11 cellular contexts compared by ENCODE assay signal in genomic region chr12:114669501-114670256, GRCh38. TPM values are rescaled to one million over a fixed set of nuclear protein-coding genes. Genes with fewer than 3 reads are reported as not detected.
DNase-seq lines count a peak whose midpoint lies in the region; ATAC-seq and TF ChIP-seq lines count a peak whose summit lies in the region.
"Had no signal": no experiment of that assay in that cellular context is flagged by ENCODE, and none has a peak within 500 bp of the region (broad histone marks: within the 10 kb centered on the region; RNA-seq: fewer than 3 reads in every experiment).

No MANE protein-coding gene starts in this region.

- no peaks in the 10 kb centered on the region for H3K9me3 Mint-ChIP-seq in natural killer cell treated with Interleukin-12 subunit alpha and Interleukin-12 subunit beta and Interleukin-15 and Interleukin-18, amount 100 ng/mL, for 72 hours
- H3K9me3 Mint-ChIP-seq: activated CD8-positive, alpha-beta T cell treated with anti-CD3 and anti-CD28 coated beads for 36 hours had no signal

- H3K9ac ChIP-seq in SK-N-SH: no peak overlapping the region
- H3K9ac ChIP-seq: parathyroid adenoma had no signal

- peaks cover 14% of the 10 kb centered on the region for H3F3A ChIP-seq in SK-N-SH (replicated peaks; ENCODE audit: insufficient read depth)

- H4K20me1 ChIP-seq in SK-N-SH (ENCODE audit: insufficient read depth): no peaks in the 10 kb centered on the region

- no peak overlapping the region for H3K27ac Mint-ChIP-seq in natural killer cell treated with Interleukin-12 subunit alpha and Interleukin-12 subunit beta and Interleukin-15 and Interleukin-18, amount 100 ng/mL, for 72 hours
- H3K27ac Mint-ChIP-seq: activated CD8-positive, alpha-beta T cell treated with anti-CD3 and anti-CD28 coated beads for 36 hours had no signal

- H3K4me1 ChIP-seq in SK-N-SH (ENCODE audit: control insufficient read depth in 1 of 2, insufficient read depth in 2 of 2, low read depth in 1 of 2, low read length in 1 of 2): peaks cover 0 to 31% of the 10 kb centered on the region in 2 experiments; a peak in 2 of 4 replicates
- H3K4me1 ChIP-seq in gastrocnemius medialis: peaks cover 6 to 7% of the 10 kb centered on the region in 2 donors
- H3K4me1 ChIP-seq: parathyroid adenoma had no signal

- ATAC-seq in gastrocnemius medialis: no peak
- ATAC-seq in HG03196 (IDR thresholded peaks at IDR 0.05; ENCODE audit: unreplicated experiment): no peak
- ATAC-seq in GM19395 (IDR thresholded peaks at IDR 0.05; ENCODE audit: unreplicated experiment): no peak
- ATAC-seq in natural killer cell treated with Interleukin-12 subunit alpha and Interleukin-12 subunit beta and Interleukin-15 and Interleukin-18, amount 100 ng/mL, for 72 hours: no peak
- ATAC-seq: activated CD8-positive, alpha-beta T cell treated with anti-CD3 and anti-CD28 coated beads for 36 hours had no signal

- intact Hi-C loops in gastrocnemius medialis (cut with DNase I; ENCODE audit: low total_unique reads): loop anchor here (2.0 kb wide), 2 partner anchors 15 to 963 kb away; partner anchors contain the start of gene TBX3

- in situ Hi-C loops in gastrocnemius medialis (cut with MboI; ENCODE audit: low sequenced_read_pairs in 4 of 4): loop anchor here in 1 of 4 donors (10.0 kb wide), 1 partner anchor 1085 kb away; no protein-coding TSS in a partner anchor

- CTCF ChIA-PET in SK-N-SH (lab: Yijun Ruan, JAX): interaction anchor here (0.7 to 11.3 kb wide), 17 partner anchors 9 to 1278 kb away, joined by 3 to 119 read pairs (median 3); partner anchors contain the start of gene TBX3

- peaks cover 42 to 56% of the 10 kb centered on the region in 2 donors for H3K27me3 Mint-ChIP-seq in natural killer cell treated with Interleukin-12 subunit alpha and Interleukin-12 subunit beta and Interleukin-15 and Interleukin-18, amount 100 ng/mL, for 72 hours

- no peaks in the 10 kb centered on the region for H3K27me3 ChIP-seq in SK-N-SH (ENCODE audit: insufficient read depth)
- H3K27me3 ChIP-seq in gastrocnemius medialis: peaks cover 12 to 27% (median 27%) of the 10 kb centered on the region in 3 donors

- TF ChIP-seq EP300 in SK-N-SH (IDR thresholded peaks at IDR 0.05; ENCODE audit: borderline replicate concordance in 1 of 2, low read depth in 1 of 2, low read length in 1 of 2): no peak

- H2AFZ ChIP-seq in SK-N-SH (ENCODE audit: low read depth): no peak overlapping the region
- H2AFZ ChIP-seq: parathyroid adenoma had no signal

- H3K79me2 ChIP-seq in SK-N-SH (ENCODE audit: insufficient read depth): peaks cover 6% of the 10 kb centered on the region; the same call in 1 of the 2 replicates
- H3K79me2 ChIP-seq: parathyroid adenoma had no signal

- H3K9me2 ChIP-seq in SK-N-SH: no peaks in the 10 kb centered on the region

- H3K27ac ChIP-seq in SK-N-SH (ENCODE audit: low read depth in 2 of 2, low read length in 1 of 2): peak overlapping the region in 1 of 2 experiments; percentile 89; a peak in 3 of 4 replicates
- peak overlapping the region; percentile 42 to 80 (median 70) for H3K27ac ChIP-seq in gastrocnemius medialis
- H3K27ac ChIP-seq: parathyroid adenoma had no signal

- H3K4me1 Mint-ChIP-seq in natural killer cell treated with Interleukin-12 subunit alpha and Interleukin-12 subunit beta and Interleukin-15 and Interleukin-18, amount 100 ng/mL, for 72 hours (ENCODE audit: low read depth in 2 of 2): peaks cover 0 to 5% of the 10 kb centered on the region in 2 donors

- H3K4me3 Mint-ChIP-seq in natural killer cell treated with Interleukin-12 subunit alpha and Interleukin-12 subunit beta and Interleukin-15 and Interleukin-18, amount 100 ng/mL, for 72 hours: no peak overlapping the region
- H3K4me3 Mint-ChIP-seq: activated CD8-positive, alpha-beta T cell treated with anti-CD3 and anti-CD28 coated beads for 36 hours had no signal

- POLR2A ChIA-PET in SK-N-SH (lab: Yijun Ruan, JAX): interaction anchor here (1.1 to 6.8 kb wide), 4 partner anchors 9 to 1086 kb away, joined by 4 to 77 read pairs (median 6); partner anchors contain the start of gene TBX3

- TF ChIP-seq CTCF in SK-N-SH (IDR thresholded peaks at IDR 0.05): no peak
- TF ChIP-seq CTCF in gastrocnemius medialis (IDR thresholded peaks at IDR 0.05 in 4 of 5, conservative IDR thresholded peaks at IDR 0.05 in 1 of 5): no peak

- TF ChIP-seq RAD21 in SK-N-SH (IDR thresholded peaks at IDR 0.05; ENCODE audit: low read length): no peak

- no peaks in the 10 kb centered on the region for H3K36me3 Mint-ChIP-seq in natural killer cell treated with Interleukin-12 subunit alpha and Interleukin-12 subunit beta and Interleukin-15 and Interleukin-18, amount 100 ng/mL, for 72 hours

- H3K4me3 ChIP-seq in SK-N-SH (ENCODE audit: low read depth in 2 of 2, low read length in 1 of 2) (peak overlapping the region in 1 of 2 experiments; percentile 59; a peak in 1 of 4 replicates), gastrocnemius medialis (peak overlapping the region; percentile 52 to 73 (median 60))

- 86% methylated on average over 27 of the region's 31 CpGs for WGBS in SK-N-SH (ENCODE audit: low lambda C conversion rate)

- H3K36me3 ChIP-seq in SK-N-SH (replicated peaks in 1 of 2; ENCODE audit: control insufficient read depth in 1 of 2, insufficient read depth in 2 of 2, low read length in 1 of 2): peaks cover 0 to 33% of the 10 kb centered on the region in 2 experiments
- peaks cover 0 to 10% of the 10 kb centered on the region in 2 donors for H3K36me3 ChIP-seq in gastrocnemius medialis

- H3K9me3 ChIP-seq in SK-N-SH: no peaks in the 10 kb centered on the region
- H3K9me3 ChIP-seq in gastrocnemius medialis: no peaks in the 10 kb centered on the region

- no peak overlapping the region for H3K4me2 ChIP-seq in SK-N-SH

- peak; percentile 87 for DNase-seq in ELR (ENCODE audit: low read depth)
- peak; percentile 62 for DNase-seq in SK-N-SH
- peak; percentile 74 for DNase-seq in hepatic stellate cell (ENCODE audit: low spot score)
- DNase-seq in gastrocnemius medialis: no peak
- DNase-seq in pons (ENCODE audit: low spot score): no peak
- DNase-seq in natural killer cell treated with Interleukin-12 subunit alpha and Interleukin-12 subunit beta and Interleukin-15 and Interleukin-18, amount 100 ng/mL, for 72 hours (ENCODE audit: low spot score): no peak
- DNase-seq: activated CD8-positive, alpha-beta T cell treated with anti-CD3 and anti-CD28 coated beads for 36 hours; anterior cingulate cortex had no signal

- TF ChIP-seq POLR2A in gastrocnemius medialis (IDR thresholded peaks at IDR 0.05): no peak

TF ChIP-seq in SK-N-SH, 30 proteins besides CTCF, POLR2A, EP300 and RAD21 (continues in another document):
- TF ChIP-seq FOSL2 (IDR thresholded peaks at IDR 0.05; ENCODE audit: borderline replicate concordance, low read depth) (no peak), PBX3 (IDR thresholded peaks at IDR 0.05) (no peak), USF1 (IDR thresholded peaks at IDR 0.05; ENCODE audit: borderline replicate concordance, low read depth) (no peak), EZH2phosphoT487 (IDR thresholded peaks at IDR 0.05; ENCODE audit: borderline replicate concordance, low read depth) (no peak), TCF12 (IDR thresholded peaks at IDR 0.05) (no peak), RXRA (IDR thresholded peaks at IDR 0.05; ENCODE audit: borderline replicate concordance, low read depth) (no peak), FOXJ3 (CRISPR knock-in tag; IDR thresholded peaks at IDR 0.05) (no peak), MAX (IDR thresholded peaks at IDR 0.05; ENCODE audit: low read depth) (no peak)
- TF ChIP-seq, protein P1, sequence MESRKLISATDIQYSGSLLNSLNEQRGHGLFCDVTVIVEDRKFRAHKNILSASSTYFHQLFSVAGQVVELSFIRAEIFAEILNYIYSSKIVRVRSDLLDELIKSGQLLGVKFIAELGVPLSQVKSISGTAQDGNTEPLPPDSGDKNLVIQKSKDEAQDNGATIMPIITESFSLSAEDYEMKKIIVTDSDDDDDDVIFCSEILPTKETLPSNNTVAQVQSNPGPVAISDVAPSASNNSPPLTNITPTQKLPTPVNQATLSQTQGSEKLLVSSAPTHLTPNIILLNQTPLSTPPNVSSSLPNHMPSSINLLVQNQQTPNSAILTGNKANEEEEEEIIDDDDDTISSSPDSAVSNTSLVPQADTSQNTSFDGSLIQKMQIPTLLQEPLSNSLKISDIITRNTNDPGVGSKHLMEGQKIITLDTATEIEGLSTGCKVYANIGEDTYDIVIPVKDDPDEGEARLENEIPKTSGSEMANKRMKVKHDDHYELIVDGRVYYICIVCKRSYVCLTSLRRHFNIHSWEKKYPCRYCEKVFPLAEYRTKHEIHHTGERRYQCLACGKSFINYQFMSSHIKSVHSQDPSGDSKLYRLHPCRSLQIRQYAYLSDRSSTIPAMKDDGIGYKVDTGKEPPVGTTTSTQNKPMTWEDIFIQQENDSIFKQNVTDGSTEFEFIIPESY (IDR thresholded peaks at IDR 0.05; ENCODE audit: borderline replicate concordance, low read depth): no peak

RNA-seq across cellular contexts. Expression of gene TBX3, which starts 14.3 kb away (rescaled TPM):
- polyA plus RNA-seq in SK-N-SH (2012; rRNA removed): 10.2 and 11.3 TPM in 2 replicates
- polyA plus RNA-seq in SK-N-SH (2012; cell fraction: cytosol; rRNA removed): 6.2 and 8.5 TPM in 2 replicates
- 32.3 and 34.6 TPM in 2 replicates for polyA plus RNA-seq in SK-N-SH (2012; cell fraction: nucleus; rRNA removed)
- 10 to 100 TPM in 3 of 4 donors, 1 to 10 TPM in 1; 7.5 to 16.7 (median 11.9) TPM for total RNA-seq in gastrocnemius medialis
- total RNA-seq in natural killer cell treated with Interleukin-12 subunit alpha and Interleukin-12 subunit beta and Interleukin-15 and Interleukin-18, amount 100 ng/mL, for 72 hours: not detected
- total RNA-seq: activated CD8-positive, alpha-beta T cell treated with anti-CD3 and anti-CD28 coated beads for 36 hours had no signal

Comparison
In these comparisons a context has a peak if more than half of its experiments do, and no peak if none do; other contexts are left out.
1. DNase-seq: peak in ELR (single experiment), SK-N-SH (single experiment) and hepatic stellate cell (single experiment); none in gastrocnemius medialis (0 of 2), pons (single experiment) and natural killer cell treated with Interleukin-12 subunit alpha and Interleukin-12 subunit beta and Interleukin-15 and Interleukin-18, amount 100 ng/mL, for 72 hours (single experiment).
2. RNA of gene TBX3, which starts 14.3 kb away (total RNA-seq): 7.5 to 16.7 TPM in gastrocnemius medialis; not detected in natural killer cell treated with Interleukin-12 subunit alpha and Interleukin-12 subunit beta and Interleukin-15 and Interleukin-18, amount 100 ng/mL, for 72 hours; every median in the first group is over 4 times any median in the second.